ENCODE assay signal across 20 cellular contexts in genomic region chrX:17496407-17496806, GRCh38.
DNase-seq lines count a peak whose midpoint lies in the region; ATAC-seq lines count a peak whose summit lies in the region.
"Had no signal": no experiment of that assay in that cellular context is flagged by ENCODE, and none has a peak within 500 bp of the region (broad histone marks: within the 10 kb centered on the region; RNA-seq: fewer than 3 reads in every experiment).

No MANE protein-coding gene starts in this region.

- in situ Hi-C loops in G401 (cut with HindIII; ENCODE audit: low sequenced_read_pairs), result no loop called here

- DNase-seq in COLO668 (lab: John Stamatoyannopoulos, UW; ENCODE audit: unreplicated experiment) (peak; percentile 26), G401 (ENCODE audit: low spot score) (peak; percentile 33), NCI-H2196 treated with DMSO at 0.1 percent for 48 hours (lab: John Stamatoyannopoulos, UW; ENCODE audit: unreplicated experiment) (peak; percentile 3), D341Med (ENCODE audit: low spot score) (no peak), NAMALWA (ENCODE audit: low spot score) (no peak)
- DNase-seq: activated CD4-positive, alpha-beta T cell treated with anti-CD3 and anti-CD28 coated beads, Interleukin-2, amount 50 U/mL, for 1 hour; activated CD8-positive, alpha-beta memory T cell treated with anti-CD3 and anti-CD28 coated beads, Interleukin-2, amount 10 ng/mL, durations not matched to agents 7 days and 5 days; DND-41; glutamatergic neuron; Karpas-422; NCI-H1092 treated with DMSO at 0.1 percent for 48 hours; NCI-H2081 treated with DMSO at 0.1 percent for 48 hours; NCI-H82; stimulated activated CD4-positive, alpha-beta T cell treated with anti-CD3 and anti-CD28 coated beads, Interleukin-15, amount 100 ng/mL, for 24 hours; T1000; tibial artery had no signal

- peak; percentile 69 for ATAC-seq in esophagus mucosa
- no peak for ATAC-seq in HG02981 (IDR thresholded peaks at IDR 0.05; ENCODE audit: unreplicated experiment)
- ATAC-seq in activated CD4-positive, CD25-positive, alpha-beta regulatory T cell treated with anti-CD3 and anti-CD28 coated beads, Interleukin-2, amount 50 U/mL, for 24 hours, result no peak
- ATAC-seq: activated CD8-positive, alpha-beta memory T cell treated with anti-CD3 and anti-CD28 coated beads, Interleukin-2, amount 10 ng/mL, durations not matched to agents 7 days and 5 days; sciatic nerve had no signal

Comparison
In these comparisons a context has a peak if more than half of its experiments do, and no peak if none do; other contexts are left out.
1. DNase-seq: peak in COLO668 (single experiment), G401 (single experiment) and NCI-H2196 treated with DMSO at 0.1 percent for 48 hours (single experiment); none in D341Med (single experiment) and NAMALWA (single experiment).